In the genomic region with DNA sequence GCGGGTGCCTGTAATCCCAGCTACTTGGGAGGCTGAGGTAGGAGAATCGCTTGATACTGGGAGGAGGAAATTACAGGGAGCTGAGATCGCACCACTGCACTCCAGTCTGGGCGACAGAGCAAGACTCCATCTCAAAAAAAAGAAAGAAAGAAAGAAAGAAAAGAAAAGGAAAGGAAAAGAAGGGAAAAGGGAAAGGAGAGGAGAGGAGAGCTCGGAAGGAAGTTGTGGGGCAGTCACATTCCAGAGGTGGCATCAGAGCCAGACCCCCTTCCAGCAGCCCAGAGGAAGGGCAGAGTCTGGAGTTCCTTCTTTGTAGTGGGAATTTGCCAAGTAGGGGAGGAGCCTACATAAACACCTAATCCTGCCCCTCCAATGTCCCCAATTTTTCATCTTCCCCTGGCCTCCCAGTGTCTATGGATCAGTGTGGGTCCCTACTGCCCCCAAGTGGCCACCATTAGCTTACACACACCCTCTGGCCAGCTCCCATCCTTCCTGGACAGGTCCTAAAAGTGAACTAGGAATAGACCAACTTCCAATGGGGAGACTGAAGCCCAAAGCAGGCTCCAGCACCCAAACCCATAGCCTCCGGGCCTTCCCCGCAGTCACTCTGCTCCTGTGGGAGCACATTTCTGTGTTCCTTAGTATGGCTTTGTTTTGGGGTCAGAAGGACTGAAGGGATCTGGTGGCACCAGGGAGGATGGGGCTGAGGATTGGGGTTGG, we compare ENCODE assay signal across 9 cellular contexts. TPM values are rescaled to one million over a fixed set of nuclear protein-coding genes. Genes with fewer than 3 reads are reported as not detected.
A peak's percentile ranks its signal among the peaks of the same experiment; 100 is the strongest.
DNase-seq lines count a peak whose midpoint lies in the region; ATAC-seq and TF ChIP-seq lines count a peak whose summit lies in the region.
"Had no signal": no experiment of that assay in that cellular context is flagged by ENCODE, and none has a peak within 500 bp of the region (broad histone marks: within the 10 kb centered on the region; RNA-seq: fewer than 3 reads in every experiment).

No MANE protein-coding gene starts in this region.

- H3K36me3 ChIP-seq in mucosa of descending colon (ENCODE audit: low read depth), result no peaks in the 10 kb centered on the region

- intact Hi-C loops in mucosa of descending colon (cut with DNase I, micrococcal nuclease), result no loop called here

- H3K4me1 ChIP-seq in mucosa of descending colon (ENCODE audit: low read depth), result peaks cover 16% of the 10 kb centered on the region

- H3K9me3 ChIP-seq in mucosa of descending colon, result no peaks in the 10 kb centered on the region

- DNase-seq in AG08396 (ENCODE audit: low spot score) (peak; percentile 79), NCI-H1105 (lab: John Stamatoyannopoulos, UW) (peak; percentile 53), SW480 (ENCODE audit: low spot score) (peak; percentile 89), epithelial cell of prostate (ENCODE audit: low read depth, low spot score) (peak; percentile 12), mucosa of descending colon (peak in 2 of 3 donors; percentile 57 to 72)

- H3K27ac ChIP-seq in epithelial cell of prostate, result no peak overlapping the region

- no peak overlapping the region for H3K4me3 ChIP-seq in mucosa of descending colon

- TF ChIP-seq CTCF in GM12872 (IDR thresholded peaks at IDR 0.05; ENCODE audit: insufficient read depth, low read depth, low read length) (peak; percentile 84), mucosa of descending colon (IDR thresholded peaks at IDR 0.05) (peak; percentile 42)

- ATAC-seq in mucosa of descending colon (peak; percentile 81), GM19395 (IDR thresholded peaks at IDR 0.05; ENCODE audit: unreplicated experiment) (no peak), GM21619 (IDR thresholded peaks at IDR 0.05; ENCODE audit: unreplicated experiment) (no peak)
- ATAC-seq: naive thymus-derived CD8-positive, alpha-beta T cell had no signal

RNA-seq across cellular contexts. Expression of gene HSPB1, which starts 39.6 kb away (rescaled TPM):
- 100 to 1,000 TPM; 207 to 840 (median 310) TPM for total RNA-seq in mucosa of descending colon

Comparison
In these comparisons a context has a peak if more than half of its experiments do, and no peak if none do; other contexts are left out.
1. DNase-seq: peak in every context shown above with its lines; median percentile 89 in SW480; 79 in AG08396; 64 in mucosa of descending colon; 53 in NCI-H1105; 12 in epithelial cell of prostate.